Comparison of ENCODE assay signal across 9 cellular contexts in genomic region chr16:69924777-69925191, GRCh38. TPM values are rescaled to one million over a fixed set of nuclear protein-coding genes. Genes with fewer than 3 reads are reported as not detected.
DNase-seq lines count a peak whose midpoint lies in the region; ATAC-seq and TF ChIP-seq lines count a peak whose summit lies in the region.
"Had no signal": no experiment of that assay in that cellular context is flagged by ENCODE, and none has a peak within 500 bp of the region (broad histone marks: within the 10 kb centered on the region; RNA-seq: fewer than 3 reads in every experiment).

No MANE protein-coding gene starts in this region.

- no peak overlapping the region for H4K12ac ChIP-seq in trophoblast cell (ENCODE audit: low read depth, low read length)

- no peak overlapping the region for H3K4me3 Mint-ChIP-seq in glutamatergic neuron (ENCODE audit: unreplicated experiment)

- no peak overlapping the region for H2AFZ ChIP-seq in trophoblast cell (ENCODE audit: insufficient read depth, low read length, poor library complexity)

- H2BK120ac ChIP-seq in trophoblast cell (ENCODE audit: insufficient read depth, low read length, poor library complexity), result no peak overlapping the region

- H3K36me3 ChIP-seq in left ventricle myocardium inferior (no peaks in the 10 kb centered on the region), trophoblast cell (ENCODE audit: control insufficient read depth in 1 of 2, insufficient read depth in 2 of 2, low read length in 2 of 2) (peaks cover 2% of the 10 kb centered on the region in 2 experiments)

- H3K27me3 ChIP-seq in left ventricle myocardium inferior (ENCODE audit: low read depth), result no peaks in the 10 kb centered on the region
- H3K27me3 ChIP-seq in trophoblast cell (ENCODE audit: insufficient read depth, low read length), result no peaks in the 10 kb centered on the region

- no peak overlapping the region for H3K23ac ChIP-seq in trophoblast cell (ENCODE audit: low read length)

- H3K18ac ChIP-seq in trophoblast cell (ENCODE audit: low read length), result peak overlapping the region; percentile 62

- H3K4me1 Mint-ChIP-seq in glutamatergic neuron (ENCODE audit: low read depth, unreplicated experiment), result peaks cover 41% of the 10 kb centered on the region

- TF ChIP-seq CTCF in AG09309 (IDR thresholded peaks at IDR 0.05; ENCODE audit: control insufficient read depth, insufficient read depth, low read depth, low read length, missing control alignments), result no peak
- no peak for TF ChIP-seq CTCF in left ventricle myocardium inferior (IDR thresholded peaks at IDR 0.05; ENCODE audit: borderline replicate concordance)
- no peak for TF ChIP-seq CTCF in glutamatergic neuron (IDR thresholded peaks at IDR 0.05; ENCODE audit: partially characterized antibody, unreplicated experiment)
- no peak for TF ChIP-seq CTCF in RWPE1 (conservative IDR thresholded peaks at IDR 0.05; ENCODE audit: low read depth)

- no peak overlapping the region for H2BK12ac ChIP-seq in trophoblast cell (ENCODE audit: low read length)

- no peak overlapping the region for H2AK5ac ChIP-seq in trophoblast cell (ENCODE audit: low read length)

- POLR2A ChIA-PET in RWPE1 (lab: Yijun Ruan, JAX; ENCODE audit: low non-redundant PET), result no interaction called here

- peak overlapping the region; percentile 73 for H3K14ac ChIP-seq in trophoblast cell (ENCODE audit: low read length)

- H3K9ac ChIP-seq in trophoblast cell (ENCODE audit: low read length), result no peak overlapping the region

- H3K4me3 ChIP-seq in AG09309 (ENCODE audit: control insufficient read depth, low read depth, low read length), result peak overlapping the region; percentile 30
- peak overlapping the region; percentile 62 for H3K4me3 ChIP-seq in left ventricle myocardium inferior
- no peak overlapping the region for H3K4me3 ChIP-seq in trophoblast cell (ENCODE audit: low read depth, low read length)

- intact Hi-C loops in left ventricle myocardium inferior (cut with micrococcal nuclease), result loop anchor here (5.0 kb wide), 1 partner anchor 127 kb away; no protein-coding TSS in a partner anchor

- H3K27ac Mint-ChIP-seq in glutamatergic neuron (ENCODE audit: unreplicated experiment), result no peak overlapping the region

- no CpG with 5 or more reads among the region's 19 CpGs for WGBS in trophoblast cell (ENCODE audit: extremely low coverage, insufficient coverage, insufficient read length)

- H3K27ac ChIP-seq in angular gyrus (ENCODE audit: low read depth, low read length) (peak overlapping the region; percentile 42), left ventricle myocardium inferior (replicated peaks) (peak overlapping the region; percentile 88), trophoblast cell (ENCODE audit: low read depth, low read length) (no peak overlapping the region), RWPE1 (no peak overlapping the region)
- H3K27ac ChIP-seq: C4-2B had no signal

- H3K4me1 ChIP-seq in left ventricle myocardium inferior, result peaks cover 69% of the 10 kb centered on the region
- H3K4me1 ChIP-seq in trophoblast cell (ENCODE audit: control insufficient read depth in 1 of 2, insufficient read depth in 2 of 2, low read length in 2 of 2), result peaks cover 6 to 7% of the 10 kb centered on the region in 2 experiments

- H3K9me3 ChIP-seq in left ventricle myocardium inferior (replicated peaks) (no peaks in the 10 kb centered on the region), trophoblast cell (ENCODE audit: insufficient read depth, low read depth, low read length) (no peaks in the 10 kb centered on the region)

- H3K27me3 Mint-ChIP-seq in glutamatergic neuron (ENCODE audit: unreplicated experiment), result peaks cover 2% of the 10 kb centered on the region

- H4K8ac ChIP-seq in trophoblast cell (ENCODE audit: low read depth, low read length), result peak overlapping the region; percentile 45

- H3K4ac ChIP-seq in trophoblast cell (ENCODE audit: low read depth, low read length), result no peak overlapping the region

- no peak overlapping the region for H2BK5ac ChIP-seq in trophoblast cell (ENCODE audit: low read depth, low read length, poor library complexity)

- H3K79me2 ChIP-seq in trophoblast cell (ENCODE audit: control insufficient read depth, insufficient read depth, low read length, poor library complexity), result no peaks in the 10 kb centered on the region

- CTCF ChIA-PET in RWPE1 (lab: Yijun Ruan, JAX), result no interaction called here

- H3K79me1 ChIP-seq in trophoblast cell (ENCODE audit: low read length), result peaks cover 2% of the 10 kb centered on the region

- no peaks in the 10 kb centered on the region for H3K36me3 Mint-ChIP-seq in glutamatergic neuron (ENCODE audit: unreplicated experiment)

- ATAC-seq in esophagus mucosa (no peak), HG03095 (IDR thresholded peaks at IDR 0.05; ENCODE audit: unreplicated experiment) (no peak)

- H3K4me2 ChIP-seq in trophoblast cell (ENCODE audit: low read length), result peak overlapping the region; percentile 15

- no peak overlapping the region for H4K91ac ChIP-seq in trophoblast cell (ENCODE audit: low read depth, low read length)

- peaks cover 1% of the 10 kb centered on the region for H3K9me3 Mint-ChIP-seq in glutamatergic neuron (ENCODE audit: unreplicated experiment)

- DNase-seq in AG09309 (ENCODE audit: low read depth) (peak; percentile 67), left ventricle myocardium inferior (peak; percentile 69), trophoblast cell (no peak), glutamatergic neuron (no peak), RWPE1 (ENCODE audit: low spot score) (no peak)

RNA-seq across cellular contexts. Expression of gene CLEC18A, which starts 26.4 kb away (rescaled TPM):
- total RNA-seq in left ventricle myocardium inferior, result 0.22 TPM
- polyA plus RNA-seq in trophoblast cell (2013), result 0.44 and 0.57 TPM in 2 replicates
- 2.5 TPM for total RNA-seq in glutamatergic neuron (ENCODE audit: unreplicated experiment)
- total RNA-seq in esophagus mucosa, result 0.36 TPM

Comparison
In these comparisons a context has a peak if more than half of its experiments do, and no peak if none do; other contexts are left out.
1. DNase-seq: peak in AG09309 (single experiment) and left ventricle myocardium inferior (single experiment); none in trophoblast cell (0 of 2), glutamatergic neuron (single experiment) and RWPE1 (single experiment).
2. H3K27ac ChIP-seq: peak in angular gyrus (single experiment) and left ventricle myocardium inferior (single experiment); none in trophoblast cell (single experiment) and RWPE1 (single experiment).